Comparison of ENCODE assay signal across 8 cellular contexts in genomic region chr19:40691421-40692211, GRCh38. TPM values are rescaled to one million over a fixed set of nuclear protein-coding genes. Genes with fewer than 3 reads are reported as not detected.
A peak's percentile ranks its signal among the peaks of the same experiment; 100 is the strongest.
DNase-seq lines count a peak whose midpoint lies in the region; ATAC-seq, FAIRE-seq and TF ChIP-seq lines count a peak whose summit lies in the region.

No MANE protein-coding gene starts in this region.

- peak overlapping the region; percentile 94 for H3K27ac Mint-ChIP-seq in activated CD4-positive, alpha-beta T cell treated with anti-CD3 and anti-CD28 coated beads, Interleukin-2, amount 10 ng/mL, durations not matched to agents 24 days and 14 days
- peak overlapping the region; percentile 98 for H3K27ac Mint-ChIP-seq in glutamatergic neuron (ENCODE audit: unreplicated experiment)

- TF ChIP-seq POLR2A in stomach (IDR thresholded peaks at IDR 0.05) = no peak
- no peak for TF ChIP-seq POLR2A in lower leg skin (IDR thresholded peaks at IDR 0.05)

- TF ChIP-seq EP300 in stomach (IDR thresholded peaks at IDR 0.05) = no peak

- H3K27me3 ChIP-seq in RWPE2 (ENCODE audit: insufficient read depth, poor library complexity, severe bottlenecking) (no peaks in the 10 kb centered on the region), stomach (no peaks in the 10 kb centered on the region), small intestine (ENCODE audit: control insufficient read depth in 2 of 2, insufficient read depth in 2 of 2, low read length in 2 of 2) (no peaks in the 10 kb centered on the region)

- no peaks in the 10 kb centered on the region for H3K9me3 ChIP-seq in RWPE2 (ENCODE audit: severe bottlenecking)
- no peaks in the 10 kb centered on the region for H3K9me3 ChIP-seq in stomach
- H3K9me3 ChIP-seq in small intestine (ENCODE audit: control insufficient read depth, low read depth) = no peaks in the 10 kb centered on the region

- no peak for TF ChIP-seq CTCF in RWPE2 (IDR thresholded peaks at IDR 0.05; ENCODE audit: poor library complexity, severe bottlenecking)
- no peak for TF ChIP-seq CTCF in glutamatergic neuron (IDR thresholded peaks at IDR 0.05; ENCODE audit: partially characterized antibody, unreplicated experiment)
- TF ChIP-seq CTCF in stomach (IDR thresholded peaks at IDR 0.05) = no peak
- no peak for TF ChIP-seq CTCF in lower leg skin (IDR thresholded peaks at IDR 0.05)

- peaks cover 22% of the 10 kb centered on the region for H3K36me3 ChIP-seq in RWPE2 (ENCODE audit: low read depth)
- H3K36me3 ChIP-seq in stomach = peaks cover 2 to 55% (median 53%) of the 10 kb centered on the region in 4 donors
- peaks cover 0 to 4% of the 10 kb centered on the region in 2 donors for H3K36me3 ChIP-seq in small intestine (ENCODE audit: control insufficient read depth in 2 of 2, insufficient read depth in 2 of 2, low read length in 2 of 2)

- no peaks in the 10 kb centered on the region for H3K9me3 Mint-ChIP-seq in activated CD4-positive, alpha-beta T cell treated with anti-CD3 and anti-CD28 coated beads, Interleukin-2, amount 10 ng/mL, durations not matched to agents 24 days and 14 days
- peaks cover 12% of the 10 kb centered on the region for H3K9me3 Mint-ChIP-seq in glutamatergic neuron (ENCODE audit: unreplicated experiment)

- H3K27me3 Mint-ChIP-seq in activated CD4-positive, alpha-beta T cell treated with anti-CD3 and anti-CD28 coated beads, Interleukin-2, amount 10 ng/mL, durations not matched to agents 24 days and 14 days = no peaks in the 10 kb centered on the region
- H3K27me3 Mint-ChIP-seq in glutamatergic neuron (ENCODE audit: unreplicated experiment) = peaks cover 9% of the 10 kb centered on the region

- peak; percentile 64 for DNase-seq in activated CD4-positive, alpha-beta T cell treated with anti-CD3 and anti-CD28 coated beads, Interleukin-2, amount 10 ng/mL, durations not matched to agents 24 days and 14 days
- DNase-seq in activated CD4-positive, alpha-beta T cell treated with anti-CD3 and anti-CD28 coated beads for 1 hour = no peak
- DNase-seq in RWPE2 (ENCODE audit: low spot score) (no peak), glutamatergic neuron (peak; percentile 89), stomach (no peak), lower leg skin (ENCODE audit: low spot score in 2 of 2) (no peak), small intestine (no peak)
- DNase-seq in activated effector memory CD4-positive, alpha-beta T cell treated with anti-CD3 and anti-CD28 coated beads, Interleukin-2, amount 50 U/mL, for 16 hours = no peak

- H3K4me3 Mint-ChIP-seq in activated CD4-positive, alpha-beta T cell treated with anti-CD3 and anti-CD28 coated beads, Interleukin-2, amount 10 ng/mL, durations not matched to agents 24 days and 14 days = peak overlapping the region; percentile 91
- peak overlapping the region; percentile 85 for H3K4me3 Mint-ChIP-seq in glutamatergic neuron (ENCODE audit: unreplicated experiment)

- H3K4me1 Mint-ChIP-seq in activated CD4-positive, alpha-beta T cell treated with anti-CD3 and anti-CD28 coated beads, Interleukin-2, amount 10 ng/mL, durations not matched to agents 24 days and 14 days = peaks cover 4% of the 10 kb centered on the region
- peaks cover 21% of the 10 kb centered on the region for H3K4me1 Mint-ChIP-seq in glutamatergic neuron (ENCODE audit: low read depth, unreplicated experiment)

- WGBS in stomach, 5 donors = 67 to 76% (median 73%) methylated on average over 15 to 24 of the region's 24 CpGs
- WGBS in lower leg skin, 2 donors = 42 to 55% methylated on average over 21 to 24 of the region's 24 CpGs
- 72 to 84% (median 81%) methylated on average over 21 to 24 of the region's 24 CpGs for WGBS in small intestine, 3 donors

- peaks cover 8% of the 10 kb centered on the region for H3K36me3 Mint-ChIP-seq in activated CD4-positive, alpha-beta T cell treated with anti-CD3 and anti-CD28 coated beads, Interleukin-2, amount 10 ng/mL, durations not matched to agents 24 days and 14 days (ENCODE audit: low read depth)
- no peaks in the 10 kb centered on the region for H3K36me3 Mint-ChIP-seq in glutamatergic neuron (ENCODE audit: unreplicated experiment)

- no peaks in the 10 kb centered on the region for H3K4me1 ChIP-seq in RWPE2 (ENCODE audit: insufficient read depth, poor library complexity, severe bottlenecking)
- H3K4me1 ChIP-seq in stomach = peaks cover 25 to 51% (median 38%) of the 10 kb centered on the region in 4 donors
- peaks cover 0 to 3% of the 10 kb centered on the region in 2 donors for H3K4me1 ChIP-seq in small intestine (ENCODE audit: control insufficient read depth in 2 of 2, insufficient read depth in 1 of 2, low read depth in 1 of 2, low read length in 1 of 2)

- no peak for FAIRE-seq in small intestine (lab: Jason Lieb, UNC)

- H3K27ac ChIP-seq in RWPE2 (ENCODE audit: poor library complexity, severe bottlenecking) = peak overlapping the region; percentile 68
- peak overlapping the region; percentile 73 to 93 (median 87) for H3K27ac ChIP-seq in stomach
- H3K27ac ChIP-seq in small intestine (ENCODE audit: low read depth in 1 of 2, low read length in 1 of 2) = peak overlapping the region in 1 of 2 donors; percentile 79

- no peak overlapping the region for H3K4me3 ChIP-seq in RWPE2 (ENCODE audit: severe bottlenecking)
- peak overlapping the region; percentile 59 to 74 (median 69) for H3K4me3 ChIP-seq in stomach
- H3K4me3 ChIP-seq in lower leg skin (ENCODE audit: low read depth, poor library complexity, severe bottlenecking) = no peak overlapping the region
- H3K4me3 ChIP-seq in small intestine (ENCODE audit: low read depth in 1 of 2, low read length in 2 of 2) = peak overlapping the region in 1 of 2 donors; percentile 59

- intact Hi-C loops in activated CD4-positive, alpha-beta T cell treated with anti-CD3 and anti-CD28 coated beads, Interleukin-2, amount 10 ng/mL, durations not matched to agents 24 days and 14 days (cut with micrococcal nuclease) = loop anchor here (1.0 kb wide), 2 partner anchors 24 to 60 kb away; partner anchors contain the start of gene SNRPA
- intact Hi-C loops in stomach (cut with DNase I; ENCODE audit: low total_unique reads) = no loop called here
- intact Hi-C loops in lower leg skin (cut with DNase I; ENCODE audit: low total_unique reads) = no loop called here

- ATAC-seq in RWPE2 (ENCODE audit: low read depth) = no peak

RNA-seq across cellular contexts. Expression of gene NUMBL, which starts 1.2 kb away (rescaled TPM):
- total RNA-seq in activated CD4-positive, alpha-beta T cell treated with anti-CD3 and anti-CD28 coated beads, Interleukin-2, amount 10 ng/mL, durations not matched to agents 24 days and 14 days = 18.9 and 24.2 TPM in 2 replicates
- total RNA-seq in glutamatergic neuron (ENCODE audit: unreplicated experiment) (250 TPM), stomach (100 to 1,000 TPM in 2 of 5 donors, 10 to 100 TPM in 3; 14.7 to 254 (median 31.6) TPM), lower leg skin (10 to 100 TPM; 11.2 to 45.8 (median 36.0) TPM)
- polyA plus RNA-seq in stomach (10 to 100 TPM; 10.1 to 12.9 (median 11.6) TPM), small intestine (10 to 100 TPM in 1 of 3 donors, 1 to 10 TPM in 2; 6.2 to 15.6 (median 9.4) TPM)

RNA-seq across cellular contexts. Expression of gene COQ8B, which starts 25.1 kb away (rescaled TPM):
- 32.5 and 33.4 TPM in 2 replicates for total RNA-seq in activated CD4-positive, alpha-beta T cell treated with anti-CD3 and anti-CD28 coated beads, Interleukin-2, amount 10 ng/mL, durations not matched to agents 24 days and 14 days
- 49.9 TPM for total RNA-seq in glutamatergic neuron (ENCODE audit: unreplicated experiment)
- 10 to 100 TPM; 40.9 to 91.5 (median 52.3) TPM for total RNA-seq in stomach
- 10 to 100 TPM; 26.9 to 35.2 (median 29.2) TPM for polyA plus RNA-seq in stomach
- total RNA-seq in lower leg skin = 10 to 100 TPM; 40.2 to 58.7 (median 44.1) TPM
- polyA plus RNA-seq in small intestine = 10 to 100 TPM; 29.2 to 45.5 (median 44.5) TPM

RNA-seq across cellular contexts. Expression of gene ITPKC, which starts 25.3 kb away (rescaled TPM):
- total RNA-seq in activated CD4-positive, alpha-beta T cell treated with anti-CD3 and anti-CD28 coated beads, Interleukin-2, amount 10 ng/mL, durations not matched to agents 24 days and 14 days = 7.7 and 8.6 TPM in 2 replicates
- total RNA-seq in glutamatergic neuron (ENCODE audit: unreplicated experiment) = 13.8 TPM
- 10 to 100 TPM; 17.8 to 84.0 (median 31.4) TPM for total RNA-seq in stomach
- 10 to 100 TPM; 19.7 to 32.2 (median 20.5) TPM for polyA plus RNA-seq in stomach
- total RNA-seq in lower leg skin = 100 to 1,000 TPM in 1 of 4 donors, 10 to 100 TPM in 3; 83.1 to 104 (median 93.6) TPM
- polyA plus RNA-seq in small intestine = 10 to 100 TPM; 22.7 to 26.4 (median 24.7) TPM

RNA-seq across cellular contexts. Expression of gene ACTMAP, which starts 58.7 kb away (rescaled TPM):
- total RNA-seq in activated CD4-positive, alpha-beta T cell treated with anti-CD3 and anti-CD28 coated beads, Interleukin-2, amount 10 ng/mL, durations not matched to agents 24 days and 14 days = 8.6 and 9.4 TPM in 2 replicates
- total RNA-seq in glutamatergic neuron (ENCODE audit: unreplicated experiment) (20.7 TPM), stomach (10 to 100 TPM in 2 of 5 donors, 1 to 10 TPM in 2, under 1 TPM in 1; 0.73 to 24.6 (median 8.2) TPM), lower leg skin (1 to 10 TPM; 4.1 to 8.5 (median 4.6) TPM)
- polyA plus RNA-seq in stomach (1 to 10 TPM; 5.5 to 9.7 (median 8.2) TPM), small intestine (10 to 100 TPM; 12.1 to 27.5 (median 19.5) TPM)

RNA-seq across cellular contexts. Expression of gene SNRPA, which starts 59.4 kb away (rescaled TPM):
- total RNA-seq in activated CD4-positive, alpha-beta T cell treated with anti-CD3 and anti-CD28 coated beads, Interleukin-2, amount 10 ng/mL, durations not matched to agents 24 days and 14 days = 268 and 273 TPM in 2 replicates
- total RNA-seq in glutamatergic neuron (ENCODE audit: unreplicated experiment) = 70.3 TPM
- 100 to 1,000 TPM in 2 of 5 donors, 10 to 100 TPM in 2, 1 to 10 TPM in 1; 4.9 to 258 (median 46.0) TPM for total RNA-seq in stomach
- 10 to 100 TPM; 33.1 to 74.6 (median 71.6) TPM for polyA plus RNA-seq in stomach
- total RNA-seq in lower leg skin = 10 to 100 TPM; 18.0 to 52.4 (median 44.9) TPM
- polyA plus RNA-seq in small intestine = 10 to 100 TPM; 25.7 to 77.8 (median 36.7) TPM

Comparison
In these comparisons a context has a peak if more than half of its experiments do, and no peak if none do; other contexts are left out.
1. DNase-seq: peak in activated CD4-positive, alpha-beta T cell treated with anti-CD3 and anti-CD28 coated beads, Interleukin-2, amount 10 ng/mL, durations not matched to agents 24 days and 14 days (single experiment) and glutamatergic neuron (single experiment); none in activated CD4-positive, alpha-beta T cell treated with anti-CD3 and anti-CD28 coated beads for 1 hour (single experiment), RWPE2 (single experiment), stomach (single experiment), lower leg skin (0 of 2), small intestine (single experiment) and activated effector memory CD4-positive, alpha-beta T cell treated with anti-CD3 and anti-CD28 coated beads, Interleukin-2, amount 50 U/mL, for 16 hours (single experiment).
2. H3K4me3 ChIP-seq: peak in stomach (4 of 4); none in RWPE2 (single experiment) and lower leg skin (single experiment).